3 cellular contexts compared by ENCODE assay signal in genomic region chr11:356610-357009, GRCh38.
"Had no signal": no experiment of that assay in that cellular context is flagged by ENCODE, and none has a peak within 500 bp of the region (broad histone marks: within the 10 kb centered on the region; RNA-seq: fewer than 3 reads in every experiment).

No MANE protein-coding gene starts in this region.

- H3K4me3 ChIP-seq: lung had no signal

- H3K36me3 ChIP-seq: tibial artery had no signal

- FAIRE-seq: endometrium had no signal
